ENCODE assay signal across 21 cellular contexts in the genomic region with DNA sequence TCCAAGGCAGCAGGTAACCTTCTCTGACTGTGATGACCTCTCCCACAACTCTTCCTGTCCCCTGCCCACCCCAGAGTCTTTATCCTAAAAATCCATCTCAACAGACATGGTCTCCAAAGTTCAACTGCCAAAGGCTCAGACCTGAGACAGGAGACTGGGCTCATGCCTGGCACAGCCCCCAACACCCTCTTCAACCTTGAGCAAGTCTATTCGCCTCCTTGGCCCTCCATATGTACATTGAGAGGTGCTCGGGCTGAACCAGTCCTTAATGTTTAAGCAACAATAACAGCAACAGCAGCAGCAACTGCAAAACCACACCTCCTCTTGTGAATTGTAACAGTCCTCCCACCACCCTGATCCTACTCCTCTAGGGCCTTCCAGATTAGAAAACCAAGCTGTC. TPM values are rescaled to one million over a fixed set of nuclear protein-coding genes. Genes with fewer than 3 reads are reported as not detected.
DNase-seq lines count a peak whose midpoint lies in the region; ATAC-seq and TF ChIP-seq lines count a peak whose summit lies in the region.
"Had no signal": no experiment of that assay in that cellular context is flagged by ENCODE, and none has a peak within 500 bp of the region (broad histone marks: within the 10 kb centered on the region; RNA-seq: fewer than 3 reads in every experiment).

No MANE protein-coding gene starts in this region.

- H3K27me3 ChIP-seq in right atrium auricular region = no peaks in the 10 kb centered on the region
- H3K27me3 ChIP-seq in suprapubic skin = peaks cover 5% of the 10 kb centered on the region
- H3K27me3 ChIP-seq: BLaER1 had no signal

- H3K9me3 ChIP-seq in right atrium auricular region (no peaks in the 10 kb centered on the region), suprapubic skin (no peaks in the 10 kb centered on the region)
- H3K9me3 ChIP-seq: BLaER1, Caco-2, HAP-1 had no signal

- DNase-seq in cardiac septum (ENCODE audit: low spot score) (peak; percentile 39), right atrium auricular region (ENCODE audit: low spot score) (no peak), mesenteric fat pad (ENCODE audit: low spot score) (peak; percentile 20), suprapubic skin (ENCODE audit: low spot score in 2 of 2) (peak; percentile 24 to 67), NCI-H1105 treated with DMSO at 0.1 percent for 48 hours (lab: John Stamatoyannopoulos, UW) (no peak), midbrain (lab: John Stamatoyannopoulos, UW) (no peak), LoVo (ENCODE audit: low spot score) (no peak)
- DNase-seq: CD4-positive, CD25-positive, alpha-beta regulatory T cell; CD8-positive, alpha-beta T cell; DMS153; EL; GDM1; GOT3; HFFc6 had no signal

- TF ChIP-seq POLR2A in suprapubic skin (IDR thresholded peaks at IDR 0.05) = no peak

- 86% methylated on average over 2 of the region's 2 CpGs for WGBS in suprapubic skin

- no peaks in the 10 kb centered on the region for H3K4me1 ChIP-seq in right atrium auricular region
- no peaks in the 10 kb centered on the region for H3K4me1 ChIP-seq in suprapubic skin
- H3K4me1 ChIP-seq: Caco-2, HAP-1 had no signal

- no peak overlapping the region for H3K27ac ChIP-seq in right atrium auricular region
- H3K27ac ChIP-seq in suprapubic skin = no peak overlapping the region
- H3K27ac ChIP-seq: 22Rv1, BLaER1 had no signal

- TF ChIP-seq EP300 in suprapubic skin (IDR thresholded peaks at IDR 0.05) = no peak

- H3K4me3 ChIP-seq in right atrium auricular region (no peak overlapping the region), suprapubic skin (no peak overlapping the region)
- H3K4me3 ChIP-seq: BLaER1, GM12878, HAP-1 had no signal

- TF ChIP-seq CTCF in right atrium auricular region (IDR thresholded peaks at IDR 0.05) (no peak), suprapubic skin (IDR thresholded peaks at IDR 0.05) (no peak)

- no peaks in the 10 kb centered on the region for H3K36me3 ChIP-seq in right atrium auricular region
- H3K36me3 ChIP-seq in suprapubic skin = no peaks in the 10 kb centered on the region
- H3K36me3 ChIP-seq: BLaER1, HAP-1 had no signal

- intact Hi-C loops in cardiac septum (cut with DNase I) = no loop called here

- no peak for ATAC-seq in GM21390 (IDR thresholded peaks at IDR 0.05; ENCODE audit: unreplicated experiment)
- ATAC-seq: CD8-positive, alpha-beta T cell; GM12878 had no signal

RNA-seq across cellular contexts. Expression of gene FAM3D, which starts 9.9 kb away (rescaled TPM):
- total RNA-seq in cardiac septum (not detected), right atrium auricular region (not detected), mesenteric fat pad (0.51 TPM), suprapubic skin (1 to 10 TPM in 3 of 4 donors, not detected in 1; 1.2 to 4.0 (median 1.4) TPM)
- total RNA-seq: B cell; Caco-2; CD4-positive, CD25-positive, alpha-beta regulatory T cell; CD8-positive, alpha-beta T cell; GM12878; HFFc6 had no signal

Comparison
In these comparisons a context has a peak if more than half of its experiments do, and no peak if none do; other contexts are left out.
1. DNase-seq: peak in cardiac septum (single experiment), mesenteric fat pad (single experiment) and suprapubic skin (2 of 2); none in right atrium auricular region (single experiment), NCI-H1105 treated with DMSO at 0.1 percent for 48 hours (single experiment), midbrain (single experiment) and LoVo (single experiment).